ENCODE assay signal across 9 cellular contexts in genomic region chr12:45986646-45987338, GRCh38. TPM values are rescaled to one million over a fixed set of nuclear protein-coding genes. Genes with fewer than 3 reads are reported as not detected.
A peak's percentile ranks its signal among the peaks of the same experiment; 100 is the strongest.
DNase-seq lines count a peak whose midpoint lies in the region; ATAC-seq, FAIRE-seq and TF ChIP-seq lines count a peak whose summit lies in the region.
"Had no signal": no experiment of that assay in that cellular context is flagged by ENCODE, and none has a peak within 500 bp of the region (broad histone marks: within the 10 kb centered on the region; RNA-seq: fewer than 3 reads in every experiment).

No MANE protein-coding gene starts in this region.

- TF ChIP-seq CTCF in GM12878 (IDR thresholded peaks at IDR 0.05 in 2 of 3, conservative IDR thresholded peaks at IDR 0.05 in 1 of 3; ENCODE audit: control insufficient read depth in 2 of 3, extremely low read depth in 1 of 3, insufficient read depth in 1 of 3, low read depth in 3 of 3, low read length in 3 of 3) (no peak), neutrophil (IDR thresholded peaks at IDR 0.05) (no peak)

- no peak for FAIRE-seq in GM12878 (lab: Jason Lieb, UNC)

- intact Hi-C loops in GM12878 (cut with micrococcal nuclease; ENCODE audit: unreplicated experiment): no loop called here

- H3K4me3 ChIP-seq in GM12878 (peak overlapping the region; percentile 92), neutrophil (ENCODE audit: low read depth in 1 of 2, low read length in 1 of 2) (peak overlapping the region in 1 of 2 experiments; percentile 31)

- no peak overlapping the region for H2AFZ ChIP-seq in GM12878 (ENCODE audit: control insufficient read depth, low read depth, low read length)

- no peak for TF ChIP-seq RAD21 in GM12878 (IDR thresholded peaks at IDR 0.05; ENCODE audit: insufficient read depth, low read depth, low read length)

- peaks cover 4% of the 10 kb centered on the region for H3K9me3 ChIP-seq in GM12878 (replicated peaks; ENCODE audit: control insufficient read depth, insufficient read depth, low read length)
- no peaks in the 10 kb centered on the region for H3K9me3 ChIP-seq in neutrophil

- in situ Hi-C loops in GM12878 (cut with MboI): loop anchor here (10.0 kb wide), 2 partner anchors 228 to 398 kb away; no protein-coding TSS in a partner anchor

- TF ChIP-seq EP300 in GM12878 (IDR thresholded peaks at IDR 0.05; ENCODE audit: borderline replicate concordance in 1 of 2, control insufficient read depth in 1 of 2, low read depth in 2 of 2, low read length in 2 of 2): no peak

- SMC1A ChIA-PET in GM12878 (lab: Charles Lee; ENCODE audit: uncharacterized antibody, unreplicated experiment): interaction anchor here (0.7 to 1.7 kb wide), 2 partner anchors 228 to 442 kb away, joined by 3 to 6 read pairs; no protein-coding TSS in a partner anchor

- DNase-seq in GF-D8 (lab: John Stamatoyannopoulos, UW) (peak; percentile 82), MV-4-11 (lab: John Stamatoyannopoulos, UW) (peak; percentile 92), GM12878 (ENCODE audit: low read depth, low spot score) (no peak), NCI-H1436 treated with DMSO at 0.1 percent for 48 hours (lab: John Stamatoyannopoulos, UW) (no peak)
- DNase-seq: NCI-H1417, T1000 had no signal

- no peak for ATAC-seq in GM12878
- no peak for ATAC-seq in GM18907 (IDR thresholded peaks at IDR 0.05; ENCODE audit: unreplicated experiment)
- no peak for ATAC-seq in GM18909 (IDR thresholded peaks at IDR 0.05; ENCODE audit: poor library complexity, unreplicated experiment)

- no peak overlapping the region for H3K9ac ChIP-seq in GM12878 (ENCODE audit: control insufficient read depth, insufficient read depth, low read length)

- H3K4me2 ChIP-seq in GM12878 (ENCODE audit: control insufficient read depth, insufficient read depth): peak overlapping the region; percentile 81

- peaks cover 0 to 8% of the 10 kb centered on the region in 2 experiments; a peak in 1 of 4 replicates for H3K36me3 ChIP-seq in GM12878 (ENCODE audit: control insufficient read depth in 2 of 2, insufficient read depth in 2 of 2, low read length in 1 of 2)
- no peaks in the 10 kb centered on the region for H3K36me3 ChIP-seq in neutrophil

- RAD21 ChIA-PET in GM12878 (lab: Charles Lee; ENCODE audit: unreplicated experiment): interaction anchor here (1.2 to 2.1 kb wide), 3 partner anchors 400 to 1221 kb away, joined by 3 to 6 read pairs (median 4); no protein-coding TSS in a partner anchor

- POLR2A ChIA-PET in GM12878 (lab: Charles Lee): interaction anchor here (1.0 to 1.4 kb wide), 3 partner anchors 258 to 262 kb away, joined by 3 to 5 read pairs (median 3); no protein-coding TSS in a partner anchor

- no peaks in the 10 kb centered on the region for H4K20me1 ChIP-seq in GM12878 (ENCODE audit: control insufficient read depth, insufficient read depth)

- no peak for TF ChIP-seq POLR2A in GM12878 (IDR thresholded peaks at IDR 0.05; ENCODE audit: low read depth, low read length)

- no TSS peak for BruUV-seq in GM12878 (replicated peaks; lab: Mats Ljungman, UMichigan)

- CTCF ChIA-PET in GM12878 (lab: Yijun Ruan, JAX): interaction anchor here (1.6 to 1.8 kb wide), 2 partner anchors 82 to 443 kb away, joined by 5 to 6 read pairs; no protein-coding TSS in a partner anchor

- peaks cover 89% of the 10 kb centered on the region for H3K79me2 ChIP-seq in GM12878 (ENCODE audit: control insufficient read depth, insufficient read depth, low read length)

- H3K27me3 ChIP-seq in GM12878 (replicated peaks in 1 of 2; ENCODE audit: control insufficient read depth in 2 of 2, insufficient read depth in 2 of 2, low read length in 1 of 2) (no peaks in the 10 kb centered on the region), neutrophil (no peaks in the 10 kb centered on the region)

- 62% methylated on average over 5 of the region's 5 CpGs for WGBS in GM12878 (ENCODE audit: insufficient coverage, insufficient replicate concordance, low lambda C conversion rate, missing lambda C conversion rate)

- peaks cover 22% of the 10 kb centered on the region for H3K4me1 ChIP-seq in GM12878 (ENCODE audit: control insufficient read depth, insufficient read depth, low read length)
- H3K4me1 ChIP-seq in neutrophil (ENCODE audit: control insufficient read depth in 1 of 2, insufficient read depth in 1 of 2, low read depth in 1 of 2, low read length in 1 of 2): peaks cover 82 to 88% of the 10 kb centered on the region in 2 experiments

- H3K27ac ChIP-seq in GM12878 (ENCODE audit: control insufficient read depth, insufficient read depth) (peak overlapping the region; percentile 99), neutrophil (peak overlapping the region; percentile 99)

TF ChIP-seq in GM12878, 131 proteins besides CTCF, POLR2A, EP300 and RAD21 (continues in another document):
- 0 out of 2 replicates have a peak, but pooled peaks have one; percentile 17 for TF ChIP-seq DPF2 (IDR thresholded peaks at IDR 0.05)
- peak; percentile 35; the same call in 1 of the 2 replicates for TF ChIP-seq MXI1 (IDR thresholded peaks at IDR 0.05; ENCODE audit: low read depth, low read length)
- no peak for TF ChIP-seq FOXM1 (IDR thresholded peaks at IDR 0.05; ENCODE audit: low read depth, low read length)
- TF ChIP-seq ATF2 (IDR thresholded peaks at IDR 0.05; ENCODE audit: low read length): 0 out of 2 replicates have a peak, but pooled peaks have one; percentile 29
- no peak for TF ChIP-seq CBX3 (IDR thresholded peaks at IDR 0.05; ENCODE audit: borderline replicate concordance, low read depth)
- peak; percentile 32; the same call in 1 of the 2 replicates for TF ChIP-seq SPI1 (IDR thresholded peaks at IDR 0.05; ENCODE audit: borderline replicate concordance, insufficient read depth, low read depth, low read length)
- 0 out of 2 replicates have a peak, but pooled peaks have one; percentile 18 for TF ChIP-seq ATF7 (IDR thresholded peaks at IDR 0.05; ENCODE audit: low read depth)
- peak; percentile 49; the same call in 1 of the 2 replicates for TF ChIP-seq RELB (IDR thresholded peaks at IDR 0.05; ENCODE audit: low read depth)
- no peak for TF ChIP-seq RCOR1 (conservative IDR thresholded peaks at IDR 0.05; ENCODE audit: low read depth, low read length)
- TF ChIP-seq CREB1 (IDR thresholded peaks at IDR 0.05; ENCODE audit: low read depth): 0 out of 2 replicates have a peak, but pooled peaks have one; percentile 6

RNA-seq across cellular contexts. Expression of gene SCAF11, which starts 3.6 kb away (rescaled TPM):
- total RNA-seq in GM12878 (2013; cell fraction: nucleolus; rRNA removed): 455 and 475 TPM in 2 replicates
- total RNA-seq in GM12878 (2014; rRNA removed) (88.7 and 89.7 TPM in 2 replicates), GM12878 (2014; rRNA removed; fragmentation: Illumina TruSeq; extraction: Trizol) (153 and 154 TPM in 2 replicates), GM12878 (2021) (94.6 and 102 TPM in 2 replicates)
- 41.9 TPM for polyA plus RNA-seq in GM12878 (2011; ENCODE audit: low read depth)
- polyA plus RNA-seq in GM12878 (2011; rRNA removed) (88.4 and 149 TPM in 2 replicates), GM12878 (2014; fragmentation: Illumina TruSeq; extraction: Trizol) (108 and 134 TPM in 2 replicates), GM12878 (2014; fragmentation: Nextera tagmentation; extraction: Ambion mirVana) (10 to 100 TPM; 42.0 to 44.9 TPM), GM12878 (2014; rRNA removed) (83.2 and 108 TPM in 2 replicates), GM12878 (2016; fragmentation: Nextera tagmentation; extraction: Ambion mirVana) (100 to 1,000 TPM in 1 of 2 experiments, 10 to 100 TPM in 1; 98.2 to 106 TPM)
- 35.6 and 45.1 TPM in 2 replicates for polyA plus RNA-seq in GM12878 (2011; cell fraction: cytosol; rRNA removed)
- 59.1 and 72.2 TPM in 2 replicates for polyA plus RNA-seq in GM12878 (2011; cell fraction: nucleus; rRNA removed)
- 47.9 and 53.9 TPM in 2 replicates for polyA plus RNA-seq in GM12878 (2012)
- polyA minus RNA-seq in GM12878 (2011; rRNA and poly(A)+ RNA removed): 112 and 153 TPM in 2 replicates
- polyA minus RNA-seq in GM12878 (2011; cell fraction: cytosol; rRNA and poly(A)+ RNA removed): 37.7 and 54.9 TPM in 2 replicates
- 72.1 and 120 TPM in 2 replicates for polyA minus RNA-seq in GM12878 (2011; cell fraction: nucleus; rRNA and poly(A)+ RNA removed)

Comparison
In these comparisons a context has a peak if more than half of its experiments do, and no peak if none do; other contexts are left out.
1. DNase-seq: peak in GF-D8 (single experiment) and MV-4-11 (single experiment); none in GM12878 (single experiment) and NCI-H1436 treated with DMSO at 0.1 percent for 48 hours (single experiment).